Comparison of ENCODE assay signal across 23 cellular contexts in genomic region chr4:188988131-188988530, GRCh38.
DNase-seq lines count a peak whose midpoint lies in the region; ATAC-seq, FAIRE-seq and TF ChIP-seq lines count a peak whose summit lies in the region.
"Had no signal": no experiment of that assay in that cellular context is flagged by ENCODE, and none has a peak within 500 bp of the region (broad histone marks: within the 10 kb centered on the region; RNA-seq: fewer than 3 reads in every experiment).

No MANE protein-coding gene starts in this region.

- no peak for TF ChIP-seq CTCF in KMS-11 (conservative IDR thresholded peaks at IDR 0.05; ENCODE audit: low read depth, low read length)
- TF ChIP-seq CTCF in epithelial cell of esophagus (IDR thresholded peaks at IDR 0.05; ENCODE audit: insufficient read depth, low read depth, low read length, missing control alignments) = no peak

- no peaks in the 10 kb centered on the region for H3K79me1 ChIP-seq in mesenchymal stem cell (replicated peaks; ENCODE audit: low read length, poor library complexity, severe bottlenecking)

- H3K4me2 ChIP-seq in KMS-11 (peak overlapping the region; percentile 68; the same call in 1 of the 2 replicates), mesenchymal stem cell (ENCODE audit: low read length, poor library complexity, severe bottlenecking) (no peak overlapping the region)
- H3K4me2 ChIP-seq: A549; BLaER1 treated with 17β-estradiol and CSF1 and Interleukin-3, amounts not matched to agents 10 nM and 100 nM had no signal

- H3K36me3 ChIP-seq in KMS-11 (ENCODE audit: insufficient read depth) (no peaks in the 10 kb centered on the region), mesenchymal stem cell (ENCODE audit: control insufficient read depth in 1 of 2, insufficient read depth in 2 of 2, low read depth in 1 of 2, low read length in 2 of 2) (no peaks in the 10 kb centered on the region)
- H3K36me3 ChIP-seq: BE2C; BLaER1 treated with 17β-estradiol and CSF1 and Interleukin-3, amounts not matched to agents 10 nM and 100 nM had no signal

- no peaks in the 10 kb centered on the region for H3K27me3 ChIP-seq in KMS-11 (ENCODE audit: insufficient read depth, low read depth)
- no peaks in the 10 kb centered on the region for H3K27me3 ChIP-seq in mesenchymal stem cell (ENCODE audit: control insufficient read depth in 1 of 2, insufficient read depth in 1 of 2, low read length in 2 of 2)
- H3K27me3 ChIP-seq: BE2C; BLaER1 treated with 17β-estradiol and CSF1 and Interleukin-3, amounts not matched to agents 10 nM and 100 nM had no signal

- no peak overlapping the region for H3K14ac ChIP-seq in mesenchymal stem cell (ENCODE audit: low read length in 2 of 2)

- peak overlapping the region; percentile 38 to 52 for H2BK12ac ChIP-seq in mesenchymal stem cell (ENCODE audit: low read length in 2 of 2)

- 96% methylated on average over 8 of the region's 8 CpGs for WGBS in mesenchymal stem cell

- no peak for ATAC-seq in HG03442 (IDR thresholded peaks at IDR 0.05; ENCODE audit: unreplicated experiment)
- ATAC-seq: A549 had no signal

- H3K9me3 ChIP-seq in mesenchymal stem cell (ENCODE audit: control insufficient read depth, low read length) = peaks cover 17% of the 10 kb centered on the region
- H3K9me3 ChIP-seq: BE2C had no signal

- no peak for FAIRE-seq in RCC 7860 (lab: Jason Lieb, UNC)
- FAIRE-seq: A549, GM12891, GM18507, H1 had no signal

- no peak overlapping the region for H4K91ac ChIP-seq in mesenchymal stem cell (ENCODE audit: low read length)

- H3K4me1 ChIP-seq in KMS-11 (ENCODE audit: low read depth, poor library complexity, severe bottlenecking) (peaks cover 100% of the 10 kb centered on the region), mesenchymal stem cell (ENCODE audit: control insufficient read depth, insufficient read depth, low read depth, low read length) (peaks cover 5% of the 10 kb centered on the region)
- H3K4me1 ChIP-seq: BE2C; BLaER1 treated with 17β-estradiol and CSF1 and Interleukin-3, amounts not matched to agents 10 nM and 100 nM had no signal

- peak overlapping the region; percentile 89; the same call in 1 of the 2 replicates for H3K27ac ChIP-seq in KMS-11
- no peak overlapping the region for H3K27ac ChIP-seq in mesenchymal stem cell (ENCODE audit: low read length, poor library complexity, severe bottlenecking)
- H3K27ac ChIP-seq: A549; BLaER1 treated with 17β-estradiol and CSF1 and Interleukin-3, amounts not matched to agents 10 nM and 100 nM; GM23248 had no signal

- peak overlapping the region in 1 of 2 experiments; percentile 75 for H3K4ac ChIP-seq in mesenchymal stem cell (ENCODE audit: low read depth in 1 of 2, low read length in 2 of 2)

- H3K9ac ChIP-seq in KMS-11 (no peak overlapping the region), mesenchymal stem cell (ENCODE audit: low read length) (no peak overlapping the region)
- H3K9ac ChIP-seq: BLaER1 treated with 17β-estradiol and CSF1 and Interleukin-3, amounts not matched to agents 10 nM and 100 nM; GM23248 had no signal

- H4K8ac ChIP-seq in mesenchymal stem cell (ENCODE audit: low read length) = no peak overlapping the region

- H2AFZ ChIP-seq in KMS-11 (ENCODE audit: low read depth) (no peak overlapping the region), mesenchymal stem cell (ENCODE audit: low read depth, low read length) (no peak overlapping the region)
- H2AFZ ChIP-seq: GM23248 had no signal

- H3K23ac ChIP-seq in mesenchymal stem cell (ENCODE audit: low read length in 2 of 2) = no peak overlapping the region

- H2BK15ac ChIP-seq in mesenchymal stem cell (ENCODE audit: low read depth, poor library complexity, severe bottlenecking) = no peak overlapping the region

- H2BK120ac ChIP-seq in mesenchymal stem cell (ENCODE audit: low read depth, low read length) = no peak overlapping the region

- no peaks in the 10 kb centered on the region for H3K79me2 ChIP-seq in KMS-11 (ENCODE audit: insufficient read depth, low read depth)

- no peaks in the 10 kb centered on the region for H4K20me1 ChIP-seq in KMS-11 (ENCODE audit: insufficient read depth)
- H4K20me1 ChIP-seq: BLaER1 treated with 17β-estradiol and CSF1 and Interleukin-3, amounts not matched to agents 10 nM and 100 nM had no signal

- DNase-seq in epithelial cell of esophagus (ENCODE audit: low read depth) = peak; percentile 32
- DNase-seq in mesenchymal stem cell = no peak
- DNase-seq in KG1 (lab: John Stamatoyannopoulos, UW) = no peak
- DNase-seq in RCC 7860 (ENCODE audit: low spot score) = no peak
- DNase-seq: 8988T; ACHN; AML-193; BE2C; CD4-positive, alpha-beta T cell; CD8-positive, alpha-beta memory T cell; DMS53; DMS79 treated with DMSO at 0.1 percent for 48 hours; GF-D8; GM23248; H7; HCEC 1CT had no signal

- no peak overlapping the region for H3K4me3 ChIP-seq in KMS-11 (IDR thresholded peaks at IDR 0.05; ENCODE audit: insufficient read depth, low read depth, low read length)
- H3K4me3 ChIP-seq in epithelial cell of esophagus (ENCODE audit: low read length) = no peak overlapping the region
- no peak overlapping the region for H3K4me3 ChIP-seq in mesenchymal stem cell (ENCODE audit: insufficient read depth in 1 of 2, low read depth in 1 of 2, low read length in 2 of 2)
- H3K4me3 ChIP-seq: A549; BLaER1 treated with 17β-estradiol and CSF1 and Interleukin-3, amounts not matched to agents 10 nM and 100 nM; GM23248 had no signal

- H3K18ac ChIP-seq in mesenchymal stem cell (ENCODE audit: low read depth in 1 of 2, low read length in 2 of 2) = peak overlapping the region; percentile 11 to 70

- H2BK5ac ChIP-seq in mesenchymal stem cell (ENCODE audit: low read depth, low read length, poor library complexity, severe bottlenecking) = peak overlapping the region; percentile 3

- H2AK5ac ChIP-seq in mesenchymal stem cell (ENCODE audit: low read length, severe bottlenecking) = peak overlapping the region; percentile 82
